In the genomic region with DNA sequence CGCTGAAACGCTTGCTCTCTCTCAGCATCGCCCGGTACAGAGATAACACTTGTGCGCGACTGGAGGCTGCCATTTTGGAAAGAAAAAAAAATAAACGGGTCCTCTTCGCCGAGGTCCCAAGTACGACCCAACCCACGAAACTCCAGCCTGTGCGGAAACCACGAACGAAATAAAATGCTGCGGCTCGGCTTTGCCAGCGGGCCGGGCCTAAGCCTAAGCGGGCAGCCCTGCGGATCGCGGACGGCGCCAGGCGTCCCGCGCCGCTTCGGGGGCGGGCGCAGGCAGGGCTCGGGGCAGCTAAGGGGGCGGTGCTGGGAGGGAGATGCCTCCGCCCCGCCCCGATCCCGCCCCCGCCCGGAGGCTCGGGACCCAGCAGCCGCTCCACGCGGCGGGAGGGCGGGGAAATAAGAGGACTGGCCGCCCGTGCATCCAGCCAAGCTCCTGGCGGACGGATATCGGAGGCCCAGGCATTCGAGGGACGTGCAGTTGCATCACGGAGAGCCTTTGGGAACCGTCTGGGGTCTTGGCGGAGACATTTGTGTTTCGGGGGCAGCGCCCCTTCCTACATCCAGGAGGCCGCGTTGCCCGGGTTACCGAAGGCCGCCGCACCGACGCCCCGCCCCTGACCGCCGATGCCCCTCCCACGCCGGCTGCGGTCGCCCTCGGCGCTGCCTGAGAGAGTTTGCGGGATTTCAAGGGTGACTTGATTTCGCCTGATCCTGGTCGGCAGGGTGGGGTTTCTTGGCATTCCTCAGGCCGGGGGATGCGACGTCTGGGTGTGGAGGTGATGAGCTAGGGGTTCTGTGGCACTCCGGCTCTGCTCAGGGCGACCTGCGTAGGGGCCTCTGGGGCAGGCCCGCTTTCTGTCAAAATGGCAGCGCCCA, we compare ENCODE assay signal across 8 cellular contexts. TPM values are rescaled to one million over a fixed set of nuclear protein-coding genes. Genes with fewer than 3 reads are reported as not detected.
DNase-seq lines count a peak whose midpoint lies in the region; ATAC-seq and TF ChIP-seq lines count a peak whose summit lies in the region.

A gene (plus strand): TSS at position 853 of the 884 bp plus-strand sequence.
A gene (minus strand): TSS at position 290 of the 884 bp plus-strand sequence. CDS start 217 bp downstream, at position 73.

- peaks cover 0 to 34% (median 20%) of the 10 kb centered on the region in 11 experiments; a peak in 14 of 22 replicates for H3K36me3 ChIP-seq in BLaER1 treated with 17β-estradiol and CSF1 and Interleukin-3, amounts not matched to agents 10 nM and 100 nM
- no peaks in the 10 kb centered on the region for H3K36me3 ChIP-seq in left lung

- TF ChIP-seq CTCF in left lung (IDR thresholded peaks at IDR 0.05), result peak in 1 of 2 donors; percentile 21

- H3K4me1 ChIP-seq in BLaER1 treated with 17β-estradiol and CSF1 and Interleukin-3, amounts not matched to agents 10 nM and 100 nM, result peaks cover 22 to 34% (median 29%) of the 10 kb centered on the region in 10 experiments
- peaks cover 8 to 19% of the 10 kb centered on the region in 2 donors for H3K4me1 ChIP-seq in left lung

- H3K4me2 ChIP-seq in BLaER1 treated with 17β-estradiol and CSF1 and Interleukin-3, amounts not matched to agents 10 nM and 100 nM, result peak within 1 kb of the TSS; percentile 80 to 95 (median 88)

- intact Hi-C loops in left lung (cut with DNase I), result no loop called here

- peak within 1 kb of the TSS; percentile 95 to 100 (median 99) for H3K27ac ChIP-seq in BLaER1 treated with 17β-estradiol and CSF1 and Interleukin-3, amounts not matched to agents 10 nM and 100 nM
- H3K27ac ChIP-seq in left lung, result peak within 1 kb of the TSS; percentile 93 to 98

- peak within 1 kb of the TSS; percentile 96 to 100 (median 99) for H3K9ac ChIP-seq in BLaER1 treated with 17β-estradiol and CSF1 and Interleukin-3, amounts not matched to agents 10 nM and 100 nM

- DNase-seq in NCI-H748 (lab: John Stamatoyannopoulos, UW; ENCODE audit: unreplicated experiment) (peak; percentile 95), dedifferentiated amniotic fluid mesenchymal stem cell (ENCODE audit: extremely low spot score) (peak; percentile 80), left lung (peak; percentile 90 to 96)
- peak; percentile 83 to 96 for DNase-seq in activated CD4-positive, alpha-beta T cell treated with anti-CD3 and anti-CD28 coated beads, Interleukin-2, amount 50 U/mL, for 24 hours (ENCODE audit: low read depth in 1 of 2, low spot score in 1 of 2)
- peak; percentile 86 for DNase-seq in stimulated activated CD4-positive, alpha-beta T cell treated with anti-CD3 and anti-CD28 coated beads, Interleukin-2, amount 100 ng/mL, for 4 hours (ENCODE audit: low read depth)

- H3K4me3 ChIP-seq in BLaER1 treated with 17β-estradiol and CSF1 and Interleukin-3, amounts not matched to agents 10 nM and 100 nM, result peak within 1 kb of the TSS; percentile 80 to 97 (median 88)
- peak within 1 kb of the TSS; percentile 56 to 81 for H3K4me3 ChIP-seq in left lung

- peak; percentile 70 for ATAC-seq in GM19351 (IDR thresholded peaks at IDR 0.05; ENCODE audit: unreplicated experiment)
- peak; percentile 72 for ATAC-seq in HG03520 (IDR thresholded peaks at IDR 0.05; ENCODE audit: unreplicated experiment)
- ATAC-seq in left lung, result peak; percentile 97

- H3K9me3 ChIP-seq in BLaER1 treated with 17β-estradiol and CSF1 and Interleukin-3, amounts not matched to agents 10 nM and 100 nM (replicated peaks in 1 of 11), result no peaks in the 10 kb centered on the region
- no peaks in the 10 kb centered on the region for H3K9me3 ChIP-seq in left lung

- peaks cover 0 to 24% (median 0%) of the 10 kb centered on the region in 11 experiments; a peak in 5 of 22 replicates for H4K20me1 ChIP-seq in BLaER1 treated with 17β-estradiol and CSF1 and Interleukin-3, amounts not matched to agents 10 nM and 100 nM

- H3K27me3 ChIP-seq in BLaER1 treated with 17β-estradiol and CSF1 and Interleukin-3, amounts not matched to agents 10 nM and 100 nM, result no peaks in the 10 kb centered on the region
- no peaks in the 10 kb centered on the region for H3K27me3 ChIP-seq in left lung

RNA-seq across cellular contexts. Expression of the first gene that starts in this region (rescaled TPM):
- total RNA-seq in left lung, result 10 to 100 TPM; 20.1 to 20.3 TPM

RNA-seq across cellular contexts. Expression of the second gene that starts in this region (rescaled TPM):
- 10 to 100 TPM; 25.2 to 25.3 TPM for total RNA-seq in left lung

Comparison
In these comparisons a context has a peak if more than half of its experiments do, and no peak if none do; other contexts are left out.
1. Peak in every context shown above with its lines: DNase-seq, ATAC-seq, H3K4me3 ChIP-seq and H3K27ac ChIP-seq.